ENCODE assay signal across 9 cellular contexts in genomic region chr2:199581935-199582336, GRCh38.
DNase-seq lines count a peak whose midpoint lies in the region; FAIRE-seq and TF ChIP-seq lines count a peak whose summit lies in the region.
"Had no signal": no experiment of that assay in that cellular context is flagged by ENCODE, and none has a peak within 500 bp of the region (broad histone marks: within the 10 kb centered on the region; RNA-seq: fewer than 3 reads in every experiment).

No MANE protein-coding gene starts in this region.

- dilution Hi-C loops in mammary epithelial cell (cut with HindIII; ENCODE audit: low sequenced_read_pairs): no loop called here

- intact Hi-C loops in breast epithelium (cut with DNase I; ENCODE audit: low total_unique reads): no loop called here
- intact Hi-C loops in mammary epithelial cell (cut with micrococcal nuclease): no loop called here
- intact Hi-C loops in uterus (cut with DNase I; ENCODE audit: low total_unique reads): no loop called here

- H3K4me3 ChIP-seq in breast epithelium: peak overlapping the region in 2 of 3 donors; percentile 22 to 47
- H3K4me3 ChIP-seq in mammary epithelial cell (replicated peaks in 1 of 3; ENCODE audit: insufficient read depth in 1 of 3, low read depth in 2 of 3, low read length in 3 of 3): no peak overlapping the region
- peak overlapping the region; percentile 24 for H3K4me3 ChIP-seq in ectodermal cell (ENCODE audit: insufficient read depth, low read depth, low read length)
- peak overlapping the region; percentile 12 to 28 for H3K4me3 ChIP-seq in uterus

- H3K4me1 ChIP-seq in breast epithelium (no peaks in the 10 kb centered on the region), mammary epithelial cell (ENCODE audit: insufficient read depth, low read length) (no peaks in the 10 kb centered on the region), ectodermal cell (ENCODE audit: control insufficient read depth, insufficient read depth, low read length) (peaks cover 38% of the 10 kb centered on the region), uterus (no peaks in the 10 kb centered on the region)

- H2AFZ ChIP-seq in mammary epithelial cell (ENCODE audit: low read depth, low read length): no peak overlapping the region

- BruUV-seq in mammary epithelial cell (replicated peaks; lab: Mats Ljungman, UMichigan): no TSS peak

- TF ChIP-seq POLR2A in breast epithelium (IDR thresholded peaks at IDR 0.05) (no peak), uterus (IDR thresholded peaks at IDR 0.05) (no peak), GM12892 (IDR thresholded peaks at IDR 0.05; ENCODE audit: low read depth, low read length) (no peak)

- H3K9me3 ChIP-seq in breast epithelium (no peaks in the 10 kb centered on the region), mammary epithelial cell (replicated peaks; ENCODE audit: insufficient read depth, low read length) (no peaks in the 10 kb centered on the region), ectodermal cell (ENCODE audit: control insufficient read depth, low read length) (no peaks in the 10 kb centered on the region), uterus (no peaks in the 10 kb centered on the region)

- H3K36me3 ChIP-seq in breast epithelium (no peaks in the 10 kb centered on the region), mammary epithelial cell (ENCODE audit: insufficient read depth, low read length) (no peaks in the 10 kb centered on the region), ectodermal cell (ENCODE audit: control insufficient read depth, insufficient read depth, low read length) (no peaks in the 10 kb centered on the region), uterus (no peaks in the 10 kb centered on the region)

- H3K79me2 ChIP-seq in mammary epithelial cell (ENCODE audit: insufficient read depth, low read length): no peaks in the 10 kb centered on the region

- no peaks in the 10 kb centered on the region for H4K20me1 ChIP-seq in mammary epithelial cell (ENCODE audit: insufficient read depth, low read length)

- H3K27me3 ChIP-seq in breast epithelium (no peaks in the 10 kb centered on the region), mammary epithelial cell (ENCODE audit: insufficient read depth, low read length) (peaks cover 2% of the 10 kb centered on the region), ectodermal cell (ENCODE audit: control insufficient read depth, insufficient read depth, low read length, poor library complexity, severe bottlenecking) (no peaks in the 10 kb centered on the region), uterus (no peaks in the 10 kb centered on the region)

- TF ChIP-seq CTCF in breast epithelium (IDR thresholded peaks at IDR 0.05): no peak
- no peak for TF ChIP-seq CTCF in mammary epithelial cell (conservative IDR thresholded peaks at IDR 0.05 in 1 of 2, IDR thresholded peaks at IDR 0.05 in 1 of 2; ENCODE audit: extremely low read depth in 1 of 2, insufficient read depth in 1 of 2, low read depth in 1 of 2, low read length in 2 of 2)
- TF ChIP-seq CTCF in uterus (IDR thresholded peaks at IDR 0.05): no peak

- DNase-seq in breast epithelium (ENCODE audit: low spot score in 2 of 2) (no peak), mammary epithelial cell (no peak), midbrain (lab: John Stamatoyannopoulos, UW) (peak; percentile 10), uterus (no peak), GM12892 (ENCODE audit: insufficient read length) (no peak), NCI-H2196 treated with DMSO at 0.1 percent for 48 hours (lab: John Stamatoyannopoulos, UW; ENCODE audit: unreplicated experiment) (no peak)
- no peak for DNase-seq in activated CD4-positive, alpha-beta T cell treated with anti-CD3 and anti-CD28 coated beads for 1 hour
- DNase-seq: hippocampal formation had no signal

- 36% methylated on average over 8 of the region's 9 CpGs for WGBS in mammary epithelial cell (ENCODE audit: low coverage, missing lambda C conversion rate)
- WGBS in ectodermal cell, 2 experiments: 2% methylated on average over 9 of the region's 9 CpGs

- no peak for FAIRE-seq in GM12892 (lab: Jason Lieb, UNC)

- in situ Hi-C loops in mammary epithelial cell (cut with MboI; ENCODE audit: low sequenced_read_pairs in 2 of 2): no loop called here

- H3K9ac ChIP-seq in mammary epithelial cell (ENCODE audit: insufficient read depth, low read length): no peak overlapping the region

- CTCF ChIA-PET in mammary epithelial cell (lab: Charles Lee; ENCODE audit: low non-redundant PET): no interaction called here

- no peak overlapping the region for H3K4me2 ChIP-seq in mammary epithelial cell (ENCODE audit: insufficient read depth, low read depth, low read length)

- H3K27ac ChIP-seq in breast epithelium: no peak overlapping the region
- H3K27ac ChIP-seq in mammary epithelial cell (ENCODE audit: insufficient read depth, low read depth, low read length): no peak overlapping the region
- H3K27ac ChIP-seq in ectodermal cell (ENCODE audit: insufficient read depth, low read depth, low read length, poor library complexity, severe bottlenecking): peak overlapping the region; percentile 88
- H3K27ac ChIP-seq in uterus: no peak overlapping the region

Comparison
In these comparisons a context has a peak if more than half of its experiments do, and no peak if none do; other contexts are left out.
1. H3K4me3 ChIP-seq: peak in breast epithelium (2 of 3), ectodermal cell (single experiment) and uterus (2 of 2); none in mammary epithelial cell (0 of 3).